ENCODE assay signal across 1 cellular context in genomic region chr6:40774932-40775331, GRCh38.
TF ChIP-seq lines count a peak whose summit lies in the region.

No MANE protein-coding gene starts in this region.

TF ChIP-seq in GM23338, 12 proteins besides CTCF, POLR2A, EP300 and RAD21 (continued from another document):
- TF ChIP-seq CREB1 (CRISPR knock-in tag; IDR thresholded peaks at IDR 0.05; ENCODE audit: low read depth) (no peak), POLR2AphosphoS5 (IDR thresholded peaks at IDR 0.05; ENCODE audit: low read depth) (no peak)
